23 cellular contexts compared by ENCODE assay signal in the genomic region with DNA sequence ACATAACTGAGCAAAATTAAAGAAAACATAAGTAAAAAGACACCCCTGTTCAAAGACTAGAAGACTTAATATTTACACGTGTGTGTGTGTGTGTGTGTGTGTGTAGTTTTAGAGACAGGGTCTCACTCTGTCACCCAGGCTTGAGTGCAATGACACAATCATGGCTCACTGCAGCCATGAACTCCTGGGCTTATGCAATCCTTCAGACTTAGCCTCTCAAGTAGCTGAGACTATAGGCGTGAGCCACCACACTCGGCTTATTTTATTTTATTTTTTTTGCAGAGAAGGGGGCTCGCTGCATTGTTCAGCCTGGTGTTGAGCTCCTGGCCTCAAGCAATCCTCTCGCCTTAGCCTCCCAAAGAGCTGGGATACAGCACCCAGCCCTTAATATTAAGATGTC.
DNase-seq lines count a peak whose midpoint lies in the region; ATAC-seq and TF ChIP-seq lines count a peak whose summit lies in the region.
"Had no signal": no experiment of that assay in that cellular context is flagged by ENCODE, and none has a peak within 500 bp of the region (broad histone marks: within the 10 kb centered on the region; RNA-seq: fewer than 3 reads in every experiment).

No MANE protein-coding gene starts in this region.

- no peaks in the 10 kb centered on the region for H3K27me3 ChIP-seq in PC-9 (ENCODE audit: insufficient read depth, low read depth)
- H3K27me3 ChIP-seq in BE2C: no peaks in the 10 kb centered on the region
- no peaks in the 10 kb centered on the region for H3K27me3 ChIP-seq in dorsolateral prefrontal cortex
- H3K27me3 ChIP-seq: ascending aorta, heart right ventricle, left lung, suprapubic skin, vagina had no signal

- H4K20me1 ChIP-seq in PC-9 (ENCODE audit: insufficient read depth): no peaks in the 10 kb centered on the region; the same call in 1 of the 2 replicates

- peak; percentile 33 for ATAC-seq in sciatic nerve
- ATAC-seq: activated CD8-positive, alpha-beta memory T cell treated with anti-CD3 and anti-CD28 coated beads, Interleukin-2, amount 10 ng/mL, durations not matched to agents 7 days and 5 days; left lung had no signal

- CTCF ChIA-PET in PC-9 (lab: Charles Lee): no interaction called here

- no peaks in the 10 kb centered on the region for H3K9me2 ChIP-seq in PC-9 (ENCODE audit: insufficient read depth)

- no peaks in the 10 kb centered on the region for H3K4me1 ChIP-seq in PC-9 (replicated peaks; ENCODE audit: insufficient read depth)
- no peaks in the 10 kb centered on the region for H3K4me1 ChIP-seq in BE2C

- peak; percentile 42 for DNase-seq in HCEC 1CT
- DNase-seq in PC-9: no peak
- DNase-seq in epithelial cell of esophagus (ENCODE audit: low read depth): peak; percentile 33
- no peak for DNase-seq in sciatic nerve (ENCODE audit: low spot score)
- DNase-seq in BE2C: no peak
- DNase-seq in cerebellar nuclear complex (lab: John Stamatoyannopoulos, UW): no peak
- DNase-seq in dorsolateral prefrontal cortex: no peak
- DNase-seq: activated CD4-positive, alpha-beta T cell treated with anti-CD3 and anti-CD28 coated beads for 48 hours; activated CD8-positive, alpha-beta memory T cell treated with anti-CD3 and anti-CD28 coated beads, Interleukin-2, amount 10 ng/mL, durations not matched to agents 7 days and 5 days; CD8-positive, alpha-beta memory T cell; DMS153; heart right ventricle; left lung; NCI-H1048; NCI-H187; NCI-H774; SHP77 treated with DMSO at 0.1 percent for 48 hours; stimulated activated CD4-positive, alpha-beta T cell treated with anti-CD3 and anti-CD28 coated beads, Interleukin-1b, Interleukin-23, amount 100 ng/mL, for 48 hours had no signal

- H2AFZ ChIP-seq in PC-9: no peak overlapping the region

- H3K36me3 ChIP-seq in PC-9 (ENCODE audit: low read depth) (0 out of 2 replicates have a peak, but pooled peaks cover 7% of the 10 kb centered on the region), BE2C (no peaks in the 10 kb centered on the region)
- H3K36me3 ChIP-seq: ascending aorta, suprapubic skin, vagina had no signal

- BruUV-seq in PC-9 (replicated peaks; lab: Mats Ljungman, UMichigan): TSS peak; percentile 7

- H3K79me2 ChIP-seq in PC-9 (ENCODE audit: low read depth): peaks cover 9% of the 10 kb centered on the region; the same call in 1 of the 2 replicates

- TF ChIP-seq CTCF in PC-9 (conservative IDR thresholded peaks at IDR 0.05) (no peak), epithelial cell of esophagus (IDR thresholded peaks at IDR 0.05; ENCODE audit: insufficient read depth, low read depth, low read length, missing control alignments) (no peak), BE2C (IDR thresholded peaks at IDR 0.05; ENCODE audit: low read depth, low read length) (no peak), dorsolateral prefrontal cortex (IDR thresholded peaks at IDR 0.05 in 54 of 56, conservative IDR thresholded peaks at IDR 0.05 in 2 of 56; ENCODE audit: low read depth in 1 of 56, partially characterized antibody in 56 of 56) (no peak)

- H3K4me3 ChIP-seq in PC-9 (no peak overlapping the region), epithelial cell of esophagus (ENCODE audit: low read length) (no peak overlapping the region), BE2C (ENCODE audit: low read depth, low read length) (no peak overlapping the region), dorsolateral prefrontal cortex (no peak overlapping the region)
- H3K4me3 ChIP-seq: ascending aorta, heart right ventricle, left lung, skin epidermis, suprapubic skin, vagina had no signal

- peaks cover 4% of the 10 kb centered on the region; the same call in 1 of the 2 replicates for H3F3A ChIP-seq in PC-9 (ENCODE audit: insufficient read depth, low read depth)

- intact Hi-C loops in PC-9 (cut with micrococcal nuclease; ENCODE audit: unreplicated experiment): no loop called here
- intact Hi-C loops in sciatic nerve (cut with DNase I): no loop called here
- intact Hi-C loops in dorsolateral prefrontal cortex (cut with DNase I): no loop called here

- POLR2A ChIA-PET in PC-9 (lab: Charles Lee; ENCODE audit: unreplicated experiment): interaction anchor here (0.5 to 0.6 kb wide), 2 partner anchors 9 to 111 kb away, joined by 4 to 26 read pairs; no protein-coding TSS in a partner anchor

- H3K27ac ChIP-seq in PC-9 (no peak overlapping the region), dorsolateral prefrontal cortex (no peak overlapping the region)
- H3K27ac ChIP-seq: KMS-11, left lung, suprapubic skin, vagina had no signal

- no peak overlapping the region for H3K4me2 ChIP-seq in PC-9
- H3K4me2 ChIP-seq: KMS-11 had no signal

- H3K9me3 ChIP-seq in PC-9 (ENCODE audit: insufficient read depth, low read depth) (no peaks in the 10 kb centered on the region), BE2C (no peaks in the 10 kb centered on the region)
- H3K9me3 ChIP-seq: ascending aorta, heart right ventricle, left lung, suprapubic skin, vagina had no signal

Comparison
In these comparisons a context has a peak if more than half of its experiments do, and no peak if none do; other contexts are left out.
1. DNase-seq: peak in HCEC 1CT (single experiment) and epithelial cell of esophagus (single experiment); none in PC-9 (0 of 2), sciatic nerve (single experiment), BE2C (single experiment), cerebellar nuclear complex (0 of 2) and dorsolateral prefrontal cortex (0 of 10).